1 cellular context compared by ENCODE assay signal in the genomic region with DNA sequence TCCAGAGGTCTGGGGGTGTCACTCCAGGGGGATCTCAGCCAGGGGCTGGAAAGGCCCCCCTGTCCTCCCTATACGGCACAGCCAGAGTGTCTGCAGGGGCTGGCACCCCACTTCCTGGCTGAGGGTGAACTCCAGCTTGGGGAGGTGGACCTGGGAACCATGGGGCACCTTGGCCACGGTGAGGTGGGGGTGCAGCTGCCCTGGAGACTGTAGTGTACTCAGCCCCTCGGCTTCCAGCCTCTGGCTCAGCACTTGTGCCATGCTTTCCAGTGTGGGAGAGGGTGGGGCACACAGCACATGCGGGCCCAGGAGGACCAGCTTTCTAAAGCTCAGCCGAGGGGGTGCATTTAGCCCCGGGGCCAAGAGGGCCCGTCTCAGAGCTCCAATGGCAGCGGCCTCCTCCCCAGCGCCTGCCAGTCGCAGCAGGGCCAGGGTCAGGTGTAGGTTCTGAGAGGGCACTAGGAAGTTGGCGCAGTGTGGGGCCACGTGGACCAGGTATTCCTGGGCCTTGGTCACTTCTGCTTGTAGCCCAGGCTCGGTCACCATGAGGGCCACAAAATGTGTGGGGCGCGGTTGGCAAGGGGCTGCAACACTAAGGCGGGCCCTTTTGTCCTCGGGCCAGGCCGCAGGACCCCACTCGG.
TF ChIP-seq lines count a peak whose summit lies in the region.

No MANE protein-coding gene starts in this region.

TF ChIP-seq in SK-N-SH treated with all-trans-retinoic acid at 6 μM for 48 hours, 23 proteins besides CTCF, POLR2A, EP300 and RAD21 (continued from another document):
- TF ChIP-seq CSRNP3 (CRISPR knock-in tag; IDR thresholded peaks at IDR 0.05) (no peak), OSR1 (CRISPR knock-in tag; IDR thresholded peaks at IDR 0.05) (no peak), ZNF8 (CRISPR knock-in tag; IDR thresholded peaks at IDR 0.05) (no peak), TCF4 (CRISPR knock-in tag; IDR thresholded peaks at IDR 0.05; ENCODE audit: borderline replicate concordance) (no peak), CSDC2 (CRISPR knock-in tag; IDR thresholded peaks at IDR 0.05) (no peak), ESRRG (CRISPR knock-in tag; IDR thresholded peaks at IDR 0.05) (no peak), ZFP30 (CRISPR knock-in tag; IDR thresholded peaks at IDR 0.05) (no peak), ZNF70 (CRISPR knock-in tag; IDR thresholded peaks at IDR 0.05) (no peak), RARB (CRISPR knock-in tag; IDR thresholded peaks at IDR 0.05) (no peak), PPARA (CRISPR knock-in tag; IDR thresholded peaks at IDR 0.05; ENCODE audit: borderline replicate concordance) (no peak), ZNF565 (CRISPR knock-in tag; conservative IDR thresholded peaks at IDR 0.05; ENCODE audit: low read depth) (no peak), ZC3H10 (CRISPR knock-in tag; IDR thresholded peaks at IDR 0.05) (no peak)
- TF ChIP-seq, protein P1, sequence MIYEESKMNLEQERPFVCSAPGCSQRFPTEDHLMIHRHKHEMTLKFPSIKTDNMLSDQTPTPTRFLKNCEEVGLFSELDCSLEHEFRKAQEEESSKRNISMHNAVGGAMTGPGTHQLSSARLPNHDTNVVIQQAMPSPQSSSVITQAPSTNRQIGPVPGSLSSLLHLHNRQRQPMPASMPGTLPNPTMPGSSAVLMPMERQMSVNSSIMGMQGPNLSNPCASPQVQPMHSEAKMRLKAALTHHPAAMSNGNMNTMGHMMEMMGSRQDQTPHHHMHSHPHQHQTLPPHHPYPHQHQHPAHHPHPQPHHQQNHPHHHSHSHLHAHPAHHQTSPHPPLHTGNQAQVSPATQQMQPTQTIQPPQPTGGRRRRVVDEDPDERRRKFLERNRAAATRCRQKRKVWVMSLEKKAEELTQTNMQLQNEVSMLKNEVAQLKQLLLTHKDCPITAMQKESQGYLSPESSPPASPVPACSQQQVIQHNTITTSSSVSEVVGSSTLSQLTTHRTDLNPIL (CRISPR knock-in tag; IDR thresholded peaks at IDR 0.05; ENCODE audit: low read depth) = no peak
